In genomic region chr16:89473791-89474414, GRCh38 we compare ENCODE assay signal across 10 cellular contexts. TPM values are rescaled to one million over a fixed set of nuclear protein-coding genes. Genes with fewer than 3 reads are reported as not detected.
DNase-seq lines count a peak whose midpoint lies in the region; ATAC-seq and TF ChIP-seq lines count a peak whose summit lies in the region.
"Had no signal": no experiment of that assay in that cellular context is flagged by ENCODE, and none has a peak within 500 bp of the region (broad histone marks: within the 10 kb centered on the region; RNA-seq: fewer than 3 reads in every experiment).

No MANE protein-coding gene starts in this region.

- POLR2A ChIA-PET in activated CD4-positive, alpha-beta memory T cell treated with anti-CD3 and anti-CD28 coated beads, Interleukin-2, amount 10 ng/mL, durations not matched to agents 7 days and 5 days (lab: Charles Lee) = interaction anchor here (0.7 to 1.9 kb wide), 6 partner anchors 10 to 116 kb away, joined by 3 to 14 read pairs (median 4); partner anchors contain the start of genes ANKRD11 and SPG7

- H3K4me1 Mint-ChIP-seq in activated T-cell treated with anti-CD3 and anti-CD28 coated beads, Interleukin-2, amount 50 U/mL, for 24 hours (ENCODE audit: low read depth) = peaks cover 85% of the 10 kb centered on the region
- peaks cover 79% of the 10 kb centered on the region for H3K4me1 Mint-ChIP-seq in activated CD4-positive, alpha-beta memory T cell treated with anti-CD3 and anti-CD28 coated beads, Interleukin-2, amount 10 ng/mL, durations not matched to agents 7 days and 5 days
- peaks cover 96% of the 10 kb centered on the region for H3K4me1 Mint-ChIP-seq in stimulated activated naive CD8-positive, alpha-beta T cell treated with anti-CD3 and anti-CD28 coated beads, Interleukin-15, amount 100 ng/mL, for 72 hours

- H3K36me3 Mint-ChIP-seq in activated T-cell treated with anti-CD3 and anti-CD28 coated beads, Interleukin-2, amount 50 U/mL, for 24 hours (ENCODE audit: low read depth) = peaks cover 49% of the 10 kb centered on the region
- H3K36me3 Mint-ChIP-seq in activated CD4-positive, alpha-beta memory T cell treated with anti-CD3 and anti-CD28 coated beads, Interleukin-2, amount 10 ng/mL, durations not matched to agents 7 days and 5 days (ENCODE audit: low read depth) = peaks cover 23% of the 10 kb centered on the region

- no peak for DNase-seq in activated T-cell treated with anti-CD3 and anti-CD28 coated beads, Interleukin-2, amount 50 U/mL, for 24 hours
- no peak for DNase-seq in activated T-cell treated with anti-CD3 and anti-CD28 coated beads, Interleukin-2, amount 50 U/mL, for 1 hour
- no peak for DNase-seq in activated CD4-positive, alpha-beta memory T cell treated with anti-CD3 and anti-CD28 coated beads, Interleukin-2, amount 10 ng/mL, durations not matched to agents 7 days and 5 days
- DNase-seq in foreskin fibroblast (peak; percentile 50 to 66), amygdala (lab: John Stamatoyannopoulos, UW) (no peak), NCI-H524 treated with DMSO at 0.1 percent for 48 hours (lab: John Stamatoyannopoulos, UW) (no peak)
- no peak for DNase-seq in stimulated activated naive CD8-positive, alpha-beta T cell treated with anti-CD3 and anti-CD28 coated beads, Interleukin-15, amount 100 ng/mL, for 72 hours
- DNase-seq in activated CD4-positive, alpha-beta T cell treated with anti-CD3 and anti-CD28 coated beads, Interleukin-2, amount 50 U/mL, for 1 hour = no peak
- DNase-seq: NCI-H1436 had no signal

- no peaks in the 10 kb centered on the region for H3K9me3 Mint-ChIP-seq in activated T-cell treated with anti-CD3 and anti-CD28 coated beads, Interleukin-2, amount 50 U/mL, for 24 hours
- H3K9me3 Mint-ChIP-seq in activated CD4-positive, alpha-beta memory T cell treated with anti-CD3 and anti-CD28 coated beads, Interleukin-2, amount 10 ng/mL, durations not matched to agents 7 days and 5 days = no peaks in the 10 kb centered on the region
- H3K9me3 Mint-ChIP-seq in stimulated activated naive CD8-positive, alpha-beta T cell treated with anti-CD3 and anti-CD28 coated beads, Interleukin-15, amount 100 ng/mL, for 72 hours = no peaks in the 10 kb centered on the region
- H3K9me3 Mint-ChIP-seq: memory B cell had no signal

- H3K4me3 ChIP-seq in foreskin fibroblast (ENCODE audit: low read depth in 1 of 2, low read length in 2 of 2) = no peak overlapping the region

- CTCF ChIA-PET in activated CD4-positive, alpha-beta memory T cell treated with anti-CD3 and anti-CD28 coated beads, Interleukin-2, amount 10 ng/mL, durations not matched to agents 7 days and 5 days (lab: Charles Lee) = interaction anchor here (1.2 kb wide), 2 partner anchors 10 to 15 kb away, joined by 3 to 4 read pairs; no protein-coding TSS in a partner anchor

- no peak for TF ChIP-seq CTCF in foreskin fibroblast (IDR thresholded peaks at IDR 0.05; ENCODE audit: low read depth, low read length)

- peak overlapping the region; percentile 86 for H3K27ac Mint-ChIP-seq in activated T-cell treated with anti-CD3 and anti-CD28 coated beads, Interleukin-2, amount 50 U/mL, for 24 hours
- peak overlapping the region; percentile 48 for H3K27ac Mint-ChIP-seq in activated CD4-positive, alpha-beta memory T cell treated with anti-CD3 and anti-CD28 coated beads, Interleukin-2, amount 10 ng/mL, durations not matched to agents 7 days and 5 days
- no peak overlapping the region for H3K27ac Mint-ChIP-seq in stimulated activated naive CD8-positive, alpha-beta T cell treated with anti-CD3 and anti-CD28 coated beads, Interleukin-15, amount 100 ng/mL, for 72 hours
- H3K27ac Mint-ChIP-seq: memory B cell had no signal

- no peaks in the 10 kb centered on the region for H3K27me3 Mint-ChIP-seq in activated T-cell treated with anti-CD3 and anti-CD28 coated beads, Interleukin-2, amount 50 U/mL, for 24 hours
- H3K27me3 Mint-ChIP-seq in activated CD4-positive, alpha-beta memory T cell treated with anti-CD3 and anti-CD28 coated beads, Interleukin-2, amount 10 ng/mL, durations not matched to agents 7 days and 5 days = no peaks in the 10 kb centered on the region
- H3K27me3 Mint-ChIP-seq in stimulated activated naive CD8-positive, alpha-beta T cell treated with anti-CD3 and anti-CD28 coated beads, Interleukin-15, amount 100 ng/mL, for 72 hours = no peaks in the 10 kb centered on the region
- H3K27me3 Mint-ChIP-seq: memory B cell had no signal

- no peak overlapping the region for H3K4me3 Mint-ChIP-seq in activated T-cell treated with anti-CD3 and anti-CD28 coated beads, Interleukin-2, amount 50 U/mL, for 24 hours
- no peak overlapping the region for H3K4me3 Mint-ChIP-seq in activated CD4-positive, alpha-beta memory T cell treated with anti-CD3 and anti-CD28 coated beads, Interleukin-2, amount 10 ng/mL, durations not matched to agents 7 days and 5 days
- peak overlapping the region; percentile 6 to 34 for H3K4me3 Mint-ChIP-seq in stimulated activated naive CD8-positive, alpha-beta T cell treated with anti-CD3 and anti-CD28 coated beads, Interleukin-15, amount 100 ng/mL, for 72 hours
- H3K4me3 Mint-ChIP-seq: memory B cell had no signal

- no peak for ATAC-seq in stimulated activated naive CD8-positive, alpha-beta T cell treated with anti-CD3 and anti-CD28 coated beads, Interleukin-15, amount 100 ng/mL, for 72 hours

RNA-seq across cellular contexts. Expression of gene ANKRD11, which starts 16.5 kb away (rescaled TPM):
- 100 to 1,000 TPM; 199 to 208 TPM for total RNA-seq in activated CD4-positive, alpha-beta memory T cell treated with anti-CD3 and anti-CD28 coated beads, Interleukin-2, amount 10 ng/mL, durations not matched to agents 7 days and 5 days

RNA-seq across cellular contexts. Expression of gene SPG7, which starts 34.3 kb away (rescaled TPM):
- total RNA-seq in activated CD4-positive, alpha-beta memory T cell treated with anti-CD3 and anti-CD28 coated beads, Interleukin-2, amount 10 ng/mL, durations not matched to agents 7 days and 5 days = 10 to 100 TPM; 73.9 to 77.9 TPM

Comparison
In these comparisons a context has a peak if more than half of its experiments do, and no peak if none do; other contexts are left out.
1. DNase-seq: peak in foreskin fibroblast (2 of 2); none in activated T-cell treated with anti-CD3 and anti-CD28 coated beads, Interleukin-2, amount 50 U/mL, for 24 hours (single experiment), activated T-cell treated with anti-CD3 and anti-CD28 coated beads, Interleukin-2, amount 50 U/mL, for 1 hour (single experiment), activated CD4-positive, alpha-beta memory T cell treated with anti-CD3 and anti-CD28 coated beads, Interleukin-2, amount 10 ng/mL, durations not matched to agents 7 days and 5 days (single experiment), stimulated activated naive CD8-positive, alpha-beta T cell treated with anti-CD3 and anti-CD28 coated beads, Interleukin-15, amount 100 ng/mL, for 72 hours (0 of 2), activated CD4-positive, alpha-beta T cell treated with anti-CD3 and anti-CD28 coated beads, Interleukin-2, amount 50 U/mL, for 1 hour (single experiment), amygdala (0 of 56) and NCI-H524 treated with DMSO at 0.1 percent for 48 hours (single experiment).
2. H3K27ac Mint-ChIP-seq: peak in activated T-cell treated with anti-CD3 and anti-CD28 coated beads, Interleukin-2, amount 50 U/mL, for 24 hours (single experiment) and activated CD4-positive, alpha-beta memory T cell treated with anti-CD3 and anti-CD28 coated beads, Interleukin-2, amount 10 ng/mL, durations not matched to agents 7 days and 5 days (single experiment); none in stimulated activated naive CD8-positive, alpha-beta T cell treated with anti-CD3 and anti-CD28 coated beads, Interleukin-15, amount 100 ng/mL, for 72 hours (0 of 2).
3. H3K4me3 Mint-ChIP-seq: peak in stimulated activated naive CD8-positive, alpha-beta T cell treated with anti-CD3 and anti-CD28 coated beads, Interleukin-15, amount 100 ng/mL, for 72 hours (2 of 2); none in activated T-cell treated with anti-CD3 and anti-CD28 coated beads, Interleukin-2, amount 50 U/mL, for 24 hours (single experiment) and activated CD4-positive, alpha-beta memory T cell treated with anti-CD3 and anti-CD28 coated beads, Interleukin-2, amount 10 ng/mL, durations not matched to agents 7 days and 5 days (single experiment).